ENCODE assay signal across 27 cellular contexts in the genomic region with DNA sequence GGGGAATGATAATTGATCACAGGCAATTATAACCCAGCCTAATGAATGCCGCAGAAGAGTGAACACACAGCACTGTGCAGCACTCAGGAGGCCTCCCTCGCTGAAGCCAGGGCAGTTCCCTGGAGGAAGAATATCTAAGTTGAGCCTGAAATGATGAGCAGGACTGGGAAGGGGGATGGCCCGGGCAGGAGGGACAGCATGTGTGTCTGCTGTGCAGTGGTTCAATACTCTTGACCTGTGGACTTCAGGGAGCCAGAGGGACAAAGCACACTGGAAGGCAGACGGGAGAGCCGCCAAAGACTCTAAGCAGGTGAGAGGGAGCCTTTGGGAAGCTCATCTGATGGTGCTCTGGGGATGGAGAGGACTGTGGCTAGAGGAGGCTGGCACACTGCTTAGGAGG.
"Had no signal": no experiment of that assay in that cellular context is flagged by ENCODE, and none has a peak within 500 bp of the region (broad histone marks: within the 10 kb centered on the region; RNA-seq: fewer than 3 reads in every experiment).

No MANE protein-coding gene starts in this region.

- H3K4me1 ChIP-seq: ascending aorta, body of pancreas, Peyer's patch had no signal

- H3K4me3 Mint-ChIP-seq: activated CD8-positive, alpha-beta T cell treated with anti-CD3 and anti-CD28 coated beads, Interleukin-2, amount 10 ng/mL, durations not matched to agents 7 days and 5 days; central memory CD8-positive, alpha-beta T cell; WTC11 had no signal

- H3K4me3 ChIP-seq: ascending aorta, body of pancreas, Peyer's patch had no signal

- H3K27ac Mint-ChIP-seq: activated CD8-positive, alpha-beta T cell treated with anti-CD3 and anti-CD28 coated beads, Interleukin-2, amount 10 ng/mL, durations not matched to agents 7 days and 5 days; T-helper 17 cell; WTC11 had no signal

- ATAC-seq: activated CD8-positive, alpha-beta T cell treated with anti-CD3 and anti-CD28 coated beads, Interleukin-2, amount 10 ng/mL, durations not matched to agents 7 days and 5 days; body of pancreas; T-helper 17 cell; WTC11 had no signal

- H3K27me3 ChIP-seq: ascending aorta, body of pancreas, Peyer's patch had no signal

- H3K4me1 Mint-ChIP-seq: central memory CD8-positive, alpha-beta T cell had no signal

- DNase-seq: activated CD4-positive, alpha-beta T cell treated with anti-CD3 and anti-CD28 coated beads for 48 hours; activated CD4-positive, alpha-beta T cell treated with anti-CD3 and anti-CD28 coated beads, Interleukin-2, amount 50 U/mL, for 4 hours; activated CD4-positive, CD25-positive, alpha-beta regulatory T cell treated with anti-CD3 and anti-CD28 coated beads, Interleukin-2, amount 50 U/mL, for 72 hours; activated CD8-positive, alpha-beta memory T cell treated with anti-CD3 and anti-CD28 coated beads, Interleukin-2, amount 50 U/mL, for 48 hours; activated CD8-positive, alpha-beta T cell treated with anti-CD3 and anti-CD28 coated beads, Interleukin-2, amount 10 ng/mL, durations not matched to agents 7 days and 5 days; activated naive CD4-positive, alpha-beta T cell treated with anti-CD3 and anti-CD28 coated beads, Interleukin-2, amount 50 U/mL, for 16 hours; activated T-cell treated with anti-CD3 and anti-CD28 coated beads, Interleukin-2, amount 50 U/mL, for 1 hour; amniotic stem cell; body of pancreas; Karpas-422; MM.1S; NCI-H1105; NCI-H1436; NCI-H1694 treated with DMSO at 0.1 percent for 48 hours; NCI-H2029 treated with DMSO at 0.1 percent for 48 hours; NCI-H345; NCI-H510A; NCI-H526 treated with DMSO at 0.1 percent for 48 hours; NCI-H82; NK-92 treated with Interleukin-12 subunit alpha and Interleukin-12 subunit beta, amount 100 ng/mL, for 24 hours; Peyer's patch; SHP77; T-helper 17 cell; T-helper 9 cell had no signal

- H3K27ac ChIP-seq: ascending aorta, body of pancreas, Peyer's patch had no signal

- H3K36me3 ChIP-seq: ascending aorta, Peyer's patch had no signal

- H3K9me3 Mint-ChIP-seq: central memory CD8-positive, alpha-beta T cell had no signal

- H3K9me3 ChIP-seq: ascending aorta, body of pancreas, Peyer's patch had no signal
